In genomic region chr1:172203135-172203823, GRCh38 we compare ENCODE assay signal across 13 cellular contexts.
DNase-seq lines count a peak whose midpoint lies in the region; FAIRE-seq and TF ChIP-seq lines count a peak whose summit lies in the region.
"Had no signal": no experiment of that assay in that cellular context is flagged by ENCODE, and none has a peak within 500 bp of the region (broad histone marks: within the 10 kb centered on the region; RNA-seq: fewer than 3 reads in every experiment).

No MANE protein-coding gene starts in this region.

- H3K27ac ChIP-seq in Karpas-422 (ENCODE audit: low read length) (no peak overlapping the region), OCI-LY7 (ENCODE audit: low read depth, low read length, poor library complexity, severe bottlenecking) (no peak overlapping the region)
- H3K27ac ChIP-seq: GM23248 had no signal

- H3K27me3 ChIP-seq in Karpas-422 (ENCODE audit: low read length), result no peaks in the 10 kb centered on the region

- H3K4me3 Mint-ChIP-seq in activated naive CD8-positive, alpha-beta T cell treated with anti-CD3 and anti-CD28 coated beads for 36 hours, result no peak overlapping the region

- H3K79me2 ChIP-seq in Karpas-422 (ENCODE audit: low read length) (no peaks in the 10 kb centered on the region), OCI-LY7 (ENCODE audit: insufficient read depth, low read depth, low read length) (no peaks in the 10 kb centered on the region)

- POLR2A ChIA-PET in OCI-LY7 (lab: Charles Lee), result no interaction called here

- peak; percentile 82 for FAIRE-seq in D721Med (lab: Jason Lieb, UNC)
- FAIRE-seq: urothelium cell line had no signal

- peaks cover 13% of the 10 kb centered on the region for H3K36me3 Mint-ChIP-seq in activated naive CD8-positive, alpha-beta T cell treated with anti-CD3 and anti-CD28 coated beads for 36 hours

- peaks cover 18% of the 10 kb centered on the region for H3K9me3 Mint-ChIP-seq in activated naive CD8-positive, alpha-beta T cell treated with anti-CD3 and anti-CD28 coated beads for 36 hours

- H3K9me3 ChIP-seq in Karpas-422 (ENCODE audit: low read length) (no peaks in the 10 kb centered on the region), OCI-LY7 (ENCODE audit: low read length) (no peaks in the 10 kb centered on the region)

- no peaks in the 10 kb centered on the region for H3K36me3 ChIP-seq in Karpas-422 (ENCODE audit: insufficient read depth, low read length)
- no peaks in the 10 kb centered on the region for H3K36me3 ChIP-seq in OCI-LY7 (ENCODE audit: insufficient read depth, low read length)

- H3K4me2 ChIP-seq in Karpas-422 (ENCODE audit: low read depth, low read length, poor library complexity, severe bottlenecking) (no peak overlapping the region), OCI-LY7 (ENCODE audit: low read length) (no peak overlapping the region)

- no peaks in the 10 kb centered on the region for H3K4me1 ChIP-seq in Karpas-422 (ENCODE audit: low read length)
- no peaks in the 10 kb centered on the region for H3K4me1 ChIP-seq in OCI-LY7 (ENCODE audit: insufficient read depth, low read length, poor library complexity, severe bottlenecking)

- no TSS peak for BruUV-seq in OCI-LY7 (replicated peaks; lab: Mats Ljungman, UMichigan)

- no peak overlapping the region for H3K27ac Mint-ChIP-seq in activated naive CD8-positive, alpha-beta T cell treated with anti-CD3 and anti-CD28 coated beads for 36 hours

- intact Hi-C loops in OCI-LY7 (cut with micrococcal nuclease; ENCODE audit: unreplicated experiment), result no loop called here

- no peaks in the 10 kb centered on the region for H3K27me3 Mint-ChIP-seq in activated naive CD8-positive, alpha-beta T cell treated with anti-CD3 and anti-CD28 coated beads for 36 hours

- H3K9ac ChIP-seq in Karpas-422 (ENCODE audit: low read length), result no peak overlapping the region
- H3K9ac ChIP-seq: GM23248 had no signal

- DNase-seq in D721Med (ENCODE audit: insufficient read length, low spot score) (no peak), NCI-H128 (lab: John Stamatoyannopoulos, UW; ENCODE audit: unreplicated experiment) (peak; percentile 14), left kidney (ENCODE audit: low read depth, low spot score) (peak; percentile 87), Karpas-422 (no peak), putamen (ENCODE audit: low spot score) (no peak), OCI-LY7 (ENCODE audit: low spot score) (no peak)
- peak; percentile 64 for DNase-seq in activated effector memory CD4-positive, alpha-beta T cell treated with anti-CD3 and anti-CD28 coated beads, Interleukin-2, amount 50 U/mL, for 16 hours
- no peak for DNase-seq in activated naive CD8-positive, alpha-beta T cell treated with anti-CD3 and anti-CD28 coated beads for 36 hours
- DNase-seq: activated CD8-positive, alpha-beta memory T cell treated with anti-CD3 and anti-CD28 coated beads, Interleukin-2, amount 50 U/mL, for 48 hours; aorta; GM23248; RPMI8226 had no signal

- CTCF ChIA-PET in OCI-LY7 (lab: Charles Lee; ENCODE audit: unreplicated experiment), result no interaction called here

- TF ChIP-seq CTCF in D721Med (IDR thresholded peaks at IDR 0.05; ENCODE audit: insufficient read depth, missing control alignments) (no peak), OCI-LY7 (conservative IDR thresholded peaks at IDR 0.05; ENCODE audit: low read length) (no peak)

- H4K20me1 ChIP-seq in Karpas-422 (ENCODE audit: insufficient read depth, low read depth, low read length) (no peaks in the 10 kb centered on the region), OCI-LY7 (ENCODE audit: insufficient read depth, low read length) (no peaks in the 10 kb centered on the region)

- no peaks in the 10 kb centered on the region for H3K4me1 Mint-ChIP-seq in activated naive CD8-positive, alpha-beta T cell treated with anti-CD3 and anti-CD28 coated beads for 36 hours

- no peak overlapping the region for H3K4me3 ChIP-seq in Karpas-422 (ENCODE audit: low read length)
- H3K4me3 ChIP-seq in OCI-LY7 (ENCODE audit: low read depth, low read length, poor library complexity, severe bottlenecking), result no peak overlapping the region
- H3K4me3 ChIP-seq: GM23248 had no signal

- H3K9me2 ChIP-seq in Karpas-422 (replicated peaks; ENCODE audit: insufficient read depth, low read length) (no peaks in the 10 kb centered on the region), OCI-LY7 (ENCODE audit: insufficient read depth, low read length) (no peaks in the 10 kb centered on the region; the same call in 1 of the 2 replicates)

- no peak overlapping the region for H2AFZ ChIP-seq in Karpas-422 (ENCODE audit: low read length)
- H2AFZ ChIP-seq in OCI-LY7 (ENCODE audit: low read length), result no peak overlapping the region
- H2AFZ ChIP-seq: GM23248 had no signal

Comparison
In these comparisons a context has a peak if more than half of its experiments do, and no peak if none do; other contexts are left out.
1. DNase-seq: peak in NCI-H128 (single experiment), activated effector memory CD4-positive, alpha-beta T cell treated with anti-CD3 and anti-CD28 coated beads, Interleukin-2, amount 50 U/mL, for 16 hours (single experiment) and left kidney (single experiment); none in D721Med (single experiment), Karpas-422 (single experiment), putamen (single experiment), activated naive CD8-positive, alpha-beta T cell treated with anti-CD3 and anti-CD28 coated beads for 36 hours (single experiment) and OCI-LY7 (single experiment).